ENCODE assay signal across 21 cellular contexts in genomic region chr10:130495891-130496642, GRCh38.
DNase-seq lines count a peak whose midpoint lies in the region; ATAC-seq and TF ChIP-seq lines count a peak whose summit lies in the region.
"Had no signal": no experiment of that assay in that cellular context is flagged by ENCODE, and none has a peak within 500 bp of the region (broad histone marks: within the 10 kb centered on the region; RNA-seq: fewer than 3 reads in every experiment).

No MANE protein-coding gene starts in this region.

- TF ChIP-seq POLR2A in upper lobe of left lung (IDR thresholded peaks at IDR 0.05), result no peak

- no peak for TF ChIP-seq EP300 in upper lobe of left lung (IDR thresholded peaks at IDR 0.05)

- no peak overlapping the region for H3K27ac ChIP-seq in upper lobe of left lung
- H3K27ac ChIP-seq: cardiac muscle cell, parathyroid adenoma had no signal

- no peak for TF ChIP-seq CTCF in upper lobe of left lung (IDR thresholded peaks at IDR 0.05)

- peak; percentile 11 for DNase-seq in activated CD8-positive, alpha-beta memory T cell treated with anti-CD3 and anti-CD28 coated beads for 24 hours
- no peak for DNase-seq in activated CD8-positive, alpha-beta memory T cell treated with anti-CD3 and anti-CD28 coated beads, Interleukin-2, amount 50 U/mL, for 4 hours
- peak; percentile 0 for DNase-seq in amniotic epithelial cell (ENCODE audit: low read depth)
- peak; percentile 29 for DNase-seq in hepatic stellate cell (ENCODE audit: low spot score)
- no peak for DNase-seq in upper lobe of left lung
- DNase-seq in NCI-H1092 (lab: John Stamatoyannopoulos, UW), result no peak
- DNase-seq: activated CD4-positive, alpha-beta T cell treated with anti-CD3 and anti-CD28 coated beads for 4 hours; activated T-cell treated with anti-CD3 and anti-CD28 coated beads for 4 hours; CD8-positive, alpha-beta memory T cell; effector memory CD8-positive, alpha-beta T cell; glutamatergic neuron; NCI-H1048; SHP77; T-helper 9 cell had no signal

- no peaks in the 10 kb centered on the region for H3K36me3 ChIP-seq in upper lobe of left lung
- H3K36me3 ChIP-seq: cardiac muscle cell had no signal

- no peak overlapping the region for H3K4me3 ChIP-seq in upper lobe of left lung
- H3K4me3 ChIP-seq: cardiac muscle cell, GM12878, smooth muscle cell had no signal

- no peaks in the 10 kb centered on the region for H3K27me3 ChIP-seq in upper lobe of left lung
- H3K27me3 ChIP-seq: cardiac muscle cell had no signal

- no peaks in the 10 kb centered on the region for H3K4me1 ChIP-seq in upper lobe of left lung
- H3K4me1 ChIP-seq: parathyroid adenoma had no signal

- WGBS in upper lobe of left lung, 2 donors, result 78 to 88% methylated on average over 10 to 14 of the region's 14 CpGs

- no peaks in the 10 kb centered on the region for H3K9me3 ChIP-seq in upper lobe of left lung

- peak; percentile 44 to 73 for ATAC-seq in upper lobe of left lung (ENCODE audit: low FRiP score in 2 of 2)
- ATAC-seq in GM21447 (IDR thresholded peaks at IDR 0.05; ENCODE audit: unreplicated experiment), result no peak
- ATAC-seq in GM21528 (IDR thresholded peaks at IDR 0.05; ENCODE audit: low FRiP score, unreplicated experiment), result no peak
- ATAC-seq: activated naive CD4-positive, alpha-beta T cell treated with anti-CD3 and anti-CD28 coated beads, Interleukin-2, amount 50 U/mL, for 72 hours; effector memory CD8-positive, alpha-beta T cell; GM12878 had no signal

Comparison
In these comparisons a context has a peak if more than half of its experiments do, and no peak if none do; other contexts are left out.
1. DNase-seq: peak in activated CD8-positive, alpha-beta memory T cell treated with anti-CD3 and anti-CD28 coated beads for 24 hours (single experiment), amniotic epithelial cell (single experiment) and hepatic stellate cell (single experiment); none in activated CD8-positive, alpha-beta memory T cell treated with anti-CD3 and anti-CD28 coated beads, Interleukin-2, amount 50 U/mL, for 4 hours (single experiment), upper lobe of left lung (0 of 2) and NCI-H1092 (single experiment).
2. ATAC-seq: peak in upper lobe of left lung (2 of 2); none in GM21447 (single experiment) and GM21528 (single experiment).